In the genomic region with DNA sequence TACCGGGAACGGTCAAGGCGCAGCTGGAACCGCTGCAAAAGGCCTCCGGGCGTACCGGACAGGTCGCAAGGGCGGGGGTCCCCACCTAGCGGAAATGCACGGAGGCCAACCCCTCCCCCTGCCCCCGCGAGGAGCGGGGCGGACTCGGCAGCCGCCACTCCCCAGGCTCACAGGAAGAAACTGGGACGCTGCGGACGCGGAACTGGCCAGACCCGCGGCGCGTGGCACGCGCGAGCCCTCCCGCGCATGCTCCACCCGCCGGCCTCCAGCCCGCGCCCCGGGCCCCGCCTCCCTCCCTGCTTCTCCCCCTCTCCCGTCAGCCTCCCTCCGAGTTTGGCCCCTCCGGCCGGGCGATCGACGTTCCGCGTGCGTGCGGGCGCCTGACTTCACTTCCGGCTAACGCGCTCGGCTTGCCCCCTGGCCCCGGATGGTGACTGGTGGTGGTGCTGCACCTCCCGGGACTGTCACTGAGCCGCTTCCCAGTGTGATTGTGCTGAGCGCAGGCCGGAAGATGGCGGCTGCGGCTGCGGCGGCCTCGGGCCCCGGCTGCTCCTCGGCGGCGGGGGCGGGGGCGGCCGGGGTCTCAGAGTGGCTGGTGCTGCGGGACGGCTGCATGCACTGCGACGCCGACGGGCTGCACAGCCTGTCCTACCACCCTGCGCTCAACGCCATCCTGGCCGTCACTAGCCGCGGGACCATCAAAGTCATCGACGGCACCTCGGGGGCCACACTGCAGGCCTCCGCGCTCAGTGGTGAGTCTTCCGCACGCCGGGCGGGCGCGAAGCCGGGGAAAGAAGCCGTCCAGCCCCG, we compare ENCODE assay signal across 8 cellular contexts. TPM values are rescaled to one million over a fixed set of nuclear protein-coding genes. Genes with fewer than 3 reads are reported as not detected.
DNase-seq lines count a peak whose midpoint lies in the region; ATAC-seq and TF ChIP-seq lines count a peak whose summit lies in the region.

Gene BIRC6, plus strand, starts transcription at position 289 of the 810 bp plus-strand sequence. Its CDS starts 139 bp downstream, at position 428.

- H3K4me1 ChIP-seq in PC-9 (replicated peaks; ENCODE audit: insufficient read depth), result peaks cover 12% of the 10 kb centered on the region

- H3K4me3 ChIP-seq in PC-9 (peak within 1 kb of the TSS; percentile 98), epithelial cell of proximal tubule (ENCODE audit: low read depth, low read length) (peak within 1 kb of the TSS; percentile 86)

- peak within 1 kb of the TSS; percentile 91 for H2AFZ ChIP-seq in PC-9

- H3K9me2 ChIP-seq in PC-9 (ENCODE audit: insufficient read depth), result no peaks in the 10 kb centered on the region

- H3K4me2 ChIP-seq in PC-9, result peak within 1 kb of the TSS; percentile 85

- CTCF ChIA-PET in PC-9 (lab: Charles Lee), result no interaction called here

- no peaks in the 10 kb centered on the region for H3K9me3 ChIP-seq in PC-9 (ENCODE audit: insufficient read depth, low read depth)

- POLR2A ChIA-PET in PC-9 (lab: Charles Lee; ENCODE audit: unreplicated experiment), result interaction anchor here (0.7 kb wide), 1 partner anchor 295 kb away, joined by 3 read pairs; no protein-coding TSS in a partner anchor

- H3K27ac ChIP-seq in PC-9, result peak within 1 kb of the TSS; percentile 75

- no TSS peak for BruUV-seq in PC-9 (replicated peaks; lab: Mats Ljungman, UMichigan)

- in situ Hi-C loops in KBM-7 (cut with MboI; ENCODE audit: low pct_unique_long_range_greater_than_20kb, low sequenced_read_pairs), result no loop called here

- H3K36me3 ChIP-seq in PC-9 (ENCODE audit: low read depth), result peaks cover 11% of the 10 kb centered on the region; the same call in 1 of the 2 replicates

- peaks cover 37% of the 10 kb centered on the region for H4K20me1 ChIP-seq in PC-9 (ENCODE audit: insufficient read depth)

- peaks cover 15% of the 10 kb centered on the region for H3F3A ChIP-seq in PC-9 (ENCODE audit: insufficient read depth, low read depth)

- TF ChIP-seq CTCF in PC-9 (conservative IDR thresholded peaks at IDR 0.05) (no peak), epithelial cell of proximal tubule (conservative IDR thresholded peaks at IDR 0.05; ENCODE audit: low read depth, low read length) (no peak)

- ATAC-seq in GM21723 (IDR thresholded peaks at IDR 0.05; ENCODE audit: unreplicated experiment), result peak; percentile 89

- peak; percentile 97 for DNase-seq in DMS53 (lab: John Stamatoyannopoulos, UW)
- DNase-seq in KBM-7, result peak; percentile 98
- DNase-seq in PC-9, result peak; percentile 89 to 98
- peak; percentile 88 for DNase-seq in activated T-cell treated with anti-CD3 and anti-CD28 coated beads, Interleukin-2, amount 50 U/mL, for 1 hour
- DNase-seq in epithelial cell of proximal tubule (ENCODE audit: low read depth), result peak; percentile 45
- peak; percentile 97 for DNase-seq in mucosa of gallbladder (ENCODE audit: low spot score)
- peak; percentile 97 for DNase-seq in stimulated activated CD8-positive, alpha-beta memory T cell treated with anti-CD3 and anti-CD28 coated beads, Interleukin-4, amount 100 ng/mL, for 24 hours (ENCODE audit: low read depth)

- intact Hi-C loops in PC-9 (cut with micrococcal nuclease; ENCODE audit: unreplicated experiment), result loop anchor here (2.0 to 5.0 kb wide), 2 partner anchors 192 to 295 kb away; partner anchors contain the start of genes SLC30A6 and SPAST

- no peaks in the 10 kb centered on the region for H3K27me3 ChIP-seq in PC-9 (ENCODE audit: insufficient read depth, low read depth)

- peaks cover 47% of the 10 kb centered on the region for H3K79me2 ChIP-seq in PC-9 (ENCODE audit: low read depth)

RNA-seq across cellular contexts. Expression of gene BIRC6, which starts in this region (rescaled TPM):
- total RNA-seq in PC-9 (2021) (69.6 and 79.0 TPM in 2 replicates), epithelial cell of proximal tubule (37.5 and 53.6 TPM in 2 replicates), mucosa of gallbladder (85.8 TPM)

Comparison
In these comparisons a context has a peak if more than half of its experiments do, and no peak if none do; other contexts are left out.
1. Peak in every context shown above with its lines: DNase-seq, ATAC-seq, H3K4me3 ChIP-seq and H3K27ac ChIP-seq.
2. DNase-seq: peak in every context shown above with its lines; median percentile 98 in KBM-7; 97 in DMS53; 97 in mucosa of gallbladder; 97 in stimulated activated CD8-positive, alpha-beta memory T cell treated with anti-CD3 and anti-CD28 coated beads, Interleukin-4, amount 100 ng/mL, for 24 hours; 94 in PC-9; 88 in activated T-cell treated with anti-CD3 and anti-CD28 coated beads, Interleukin-2, amount 50 U/mL, for 1 hour; 45 in epithelial cell of proximal tubule.